ENCODE assay signal across 16 cellular contexts in the genomic region with DNA sequence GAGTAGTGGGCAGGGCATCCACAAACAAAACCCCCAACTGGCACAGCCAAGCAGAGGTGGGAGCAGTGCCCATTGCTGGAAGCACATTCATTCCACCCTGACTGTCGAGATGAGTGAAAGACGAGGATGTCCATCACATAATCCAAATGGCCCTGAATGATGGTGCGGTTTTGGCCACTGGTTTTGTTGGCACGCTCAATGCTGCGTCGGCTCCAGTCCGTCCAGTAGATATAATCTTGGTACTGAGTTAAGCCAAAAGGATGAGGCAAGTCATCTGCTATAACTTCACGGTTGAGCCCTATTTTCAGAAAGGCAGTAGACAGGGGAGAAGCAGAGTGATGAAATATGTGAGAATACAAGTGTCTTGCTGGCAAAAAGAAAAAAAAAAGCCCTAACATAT.
"Had no signal": no experiment of that assay in that cellular context is flagged by ENCODE, and none has a peak within 500 bp of the region (broad histone marks: within the 10 kb centered on the region; RNA-seq: fewer than 3 reads in every experiment).

No MANE protein-coding gene starts in this region.

- H3K4me1 Mint-ChIP-seq: activated CD8-positive, alpha-beta memory T cell treated with anti-CD3 and anti-CD28 coated beads, Interleukin-2, amount 10 ng/mL, durations not matched to agents 7 days and 5 days; activated naive CD4-positive, alpha-beta T cell treated with anti-CD3 and anti-CD28 coated beads, Interleukin-2, amount 10 ng/mL, durations not matched to agents 7 days and 5 days; naive B cell had no signal

- H3K36me3 Mint-ChIP-seq: activated CD8-positive, alpha-beta memory T cell treated with anti-CD3 and anti-CD28 coated beads, Interleukin-2, amount 10 ng/mL, durations not matched to agents 7 days and 5 days; activated naive CD4-positive, alpha-beta T cell treated with anti-CD3 and anti-CD28 coated beads, Interleukin-2, amount 10 ng/mL, durations not matched to agents 7 days and 5 days; naive B cell had no signal

- H3K27ac ChIP-seq: cardiac muscle cell, pancreas had no signal

- H3K4me2 ChIP-seq: smooth muscle cell had no signal

- H3K9me3 ChIP-seq: pancreas, uterus had no signal

- H3K27ac Mint-ChIP-seq: activated CD8-positive, alpha-beta memory T cell treated with anti-CD3 and anti-CD28 coated beads, Interleukin-2, amount 10 ng/mL, durations not matched to agents 7 days and 5 days; activated naive CD4-positive, alpha-beta T cell treated with anti-CD3 and anti-CD28 coated beads, Interleukin-2, amount 10 ng/mL, durations not matched to agents 7 days and 5 days; naive B cell had no signal

- H3K4me3 ChIP-seq: cardiac muscle cell, pancreas, smooth muscle cell, uterus had no signal

- H3K9me3 Mint-ChIP-seq: activated naive CD4-positive, alpha-beta T cell treated with anti-CD3 and anti-CD28 coated beads, Interleukin-2, amount 10 ng/mL, durations not matched to agents 7 days and 5 days; naive B cell had no signal

- H3K36me3 ChIP-seq: uterus had no signal

- H3K27me3 Mint-ChIP-seq: naive B cell had no signal

- DNase-seq: activated CD4-positive, alpha-beta T cell treated with anti-CD3 and anti-CD28 coated beads for 1 hour; activated CD4-positive, alpha-beta T cell treated with anti-CD3 and anti-CD28 coated beads, Interleukin-2, amount 50 U/mL, for 48 hours; activated CD8-positive, alpha-beta memory T cell treated with anti-CD3 and anti-CD28 coated beads, Interleukin-2, amount 10 ng/mL, durations not matched to agents 7 days and 5 days; activated naive CD4-positive, alpha-beta T cell treated with anti-CD3 and anti-CD28 coated beads, Interleukin-2, amount 10 ng/mL, durations not matched to agents 7 days and 5 days; activated T-cell treated with anti-CD3 and anti-CD28 coated beads, Interleukin-2, amount 50 U/mL, for 1 hour; foreskin fibroblast; mammary epithelial cell; naive B cell; pancreas; retina; T-helper 1 cell; T1000 had no signal

- H3K4me3 Mint-ChIP-seq: activated CD8-positive, alpha-beta memory T cell treated with anti-CD3 and anti-CD28 coated beads, Interleukin-2, amount 10 ng/mL, durations not matched to agents 7 days and 5 days; activated naive CD4-positive, alpha-beta T cell treated with anti-CD3 and anti-CD28 coated beads, Interleukin-2, amount 10 ng/mL, durations not matched to agents 7 days and 5 days; naive B cell had no signal

- H3K27me3 ChIP-seq: cardiac muscle cell, pancreas, uterus had no signal

- ATAC-seq: activated CD8-positive, alpha-beta memory T cell treated with anti-CD3 and anti-CD28 coated beads, Interleukin-2, amount 10 ng/mL, durations not matched to agents 7 days and 5 days; SK-N-SH treated with all-trans-retinoic acid at 6 μM for 48 hours had no signal
